In the genomic region with DNA sequence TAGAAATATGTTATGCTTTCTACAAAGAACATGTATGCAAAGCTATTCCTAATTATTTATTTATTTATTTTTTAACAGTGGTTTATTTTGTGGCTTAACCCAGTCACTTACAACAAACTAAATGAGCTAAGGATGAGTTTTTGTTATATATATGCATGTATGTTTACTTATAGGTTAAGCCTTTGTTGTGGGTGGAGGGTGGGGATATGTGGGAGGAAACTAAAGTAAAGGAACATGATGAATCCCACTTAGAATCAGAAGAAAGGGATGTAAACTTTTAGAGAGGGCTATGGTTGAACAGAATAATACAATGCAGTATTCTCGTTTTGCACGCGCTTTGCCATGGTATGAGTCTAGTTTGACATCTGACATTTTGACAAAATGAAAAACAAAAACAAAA, we compare ENCODE assay signal across 23 cellular contexts.
A peak's percentile ranks its signal among the peaks of the same experiment; 100 is the strongest.
DNase-seq lines count a peak whose midpoint lies in the region; ATAC-seq, FAIRE-seq and TF ChIP-seq lines count a peak whose summit lies in the region.
"Had no signal": no experiment of that assay in that cellular context is flagged by ENCODE, and none has a peak within 500 bp of the region (broad histone marks: within the 10 kb centered on the region; RNA-seq: fewer than 3 reads in every experiment).

No MANE protein-coding gene starts in this region.

- H3K36me3 ChIP-seq in HEK293 (ENCODE audit: control insufficient read depth in 2 of 2, insufficient read depth in 1 of 2, low read length in 2 of 2) (no peaks in the 10 kb centered on the region), PC-3 (ENCODE audit: low read depth, low read length) (no peaks in the 10 kb centered on the region), K562 (ENCODE audit: control insufficient read depth, insufficient read depth, low read length) (no peaks in the 10 kb centered on the region), ovary (no peaks in the 10 kb centered on the region)
- H3K36me3 ChIP-seq: BE2C, BLaER1 had no signal

- WGBS in K562 (ENCODE audit: insufficient coverage, low coverage, missing lambda C conversion rate) = 65% methylated on average over 3 of the region's 3 CpGs
- WGBS in ovary, 3 donors = 94 to 96% (median 96%) methylated on average over 3 of the region's 3 CpGs

- no peaks in the 10 kb centered on the region for H3K79me2 ChIP-seq in PC-3 (ENCODE audit: low read length)
- no peaks in the 10 kb centered on the region for H3K79me2 ChIP-seq in K562 (ENCODE audit: control insufficient read depth, insufficient read depth, low read length)

- no peak overlapping the region for H2AFZ ChIP-seq in PC-3 (ENCODE audit: low read length)
- peak overlapping the region; percentile 35; the same call in 1 of the 2 replicates for H2AFZ ChIP-seq in K562 (ENCODE audit: low read depth, low read length)

- intact Hi-C loops in PC-3 (cut with micrococcal nuclease) (no loop called here), K562 (cut with micrococcal nuclease) (no loop called here), ovary (cut with DNase I) (no loop called here)

- H3K9me2 ChIP-seq in PC-3 (replicated peaks; ENCODE audit: low read length) = no peaks in the 10 kb centered on the region

- TF ChIP-seq EP300 in K562 (IDR thresholded peaks at IDR 0.05; ENCODE audit: low read length) (no peak), ovary (IDR thresholded peaks at IDR 0.05) (no peak)

- ATAC-seq in PC-3 = peak; percentile 16; the same call in 1 of the 2 replicates
- no peak for ATAC-seq in K562
- no peak for ATAC-seq in GM21423 (IDR thresholded peaks at IDR 0.05; ENCODE audit: unreplicated experiment)
- ATAC-seq: GM12878 had no signal

- no peaks in the 10 kb centered on the region for H3F3A ChIP-seq in PC-3 (ENCODE audit: low read length, unreplicated experiment)

- in situ Hi-C loops in K562 (cut with MboI) = no loop called here

- H3K9me3 ChIP-seq in HEK293 (ENCODE audit: control insufficient read depth, insufficient read depth, low read depth, low read length) (no peaks in the 10 kb centered on the region), PC-3 (ENCODE audit: low read length) (no peaks in the 10 kb centered on the region), K562 (replicated peaks; ENCODE audit: control insufficient read depth, insufficient read depth, low read depth, low read length) (no peaks in the 10 kb centered on the region), ovary (no peaks in the 10 kb centered on the region)
- H3K9me3 ChIP-seq: BE2C, BLaER1 had no signal

- TF ChIP-seq POLR2A in K562 (conservative IDR thresholded peaks at IDR 0.05) (no peak), ovary (IDR thresholded peaks at IDR 0.05) (no peak)

- peak; percentile 59 for DNase-seq in PC-3
- no peak for DNase-seq in K562 (ENCODE audit: extremely low read depth in 1 of 4, low spot score in 3 of 4)
- no peak for DNase-seq in ovary
- DNase-seq in caudate nucleus (lab: John Stamatoyannopoulos, UW) = no peak
- no peak for DNase-seq in NOMO-1 (lab: John Stamatoyannopoulos, UW; ENCODE audit: unreplicated experiment in 2 of 2)
- DNase-seq: 8988T; ACHN; BE2C; C1 segment of cervical spinal cord; CD4-positive, alpha-beta memory T cell; CD4-positive, CD25-positive, alpha-beta regulatory T cell; CD8-positive, alpha-beta memory T cell; COR-L47; DMS79 treated with DMSO at 0.1 percent for 48 hours; EL; GDM1 had no signal

- H3K27ac ChIP-seq in HEK293 (ENCODE audit: extremely low read depth, low read depth, low read length) (no peak overlapping the region), PC-3 (ENCODE audit: low read length) (0 out of 2 replicates have a peak overlapping the region, but pooled peaks have one; percentile 0), K562 (ENCODE audit: extremely low read depth, low read depth, low read length) (no peak overlapping the region), ovary (no peak overlapping the region), caudate nucleus (ENCODE audit: low read depth, low read length) (no peak overlapping the region)
- H3K27ac ChIP-seq: BLaER1 had no signal

- POLR2A ChIA-PET in HEK293 (lab: Yijun Ruan, JAX) (no interaction called here), PC-3 (lab: Charles Lee; ENCODE audit: unreplicated experiment) (interaction anchor here (0.5 kb wide), 1 partner anchor 97 kb away, joined by 4 read pairs; no protein-coding TSS in a partner anchor), K562 (lab: Yijun Ruan, JAX) (no interaction called here)

- TF ChIP-seq CTCF in HEK293 (tag by site-specific recombination; IDR thresholded peaks at IDR 0.05) (no peak), PC-3 (conservative IDR thresholded peaks at IDR 0.05; ENCODE audit: low read depth, low read length) (no peak), K562 (IDR thresholded peaks at IDR 0.05 in 2 of 3, conservative IDR thresholded peaks at IDR 0.05 in 1 of 3; ENCODE audit: insufficient read depth in 2 of 3, low read depth in 1 of 3, low read length in 3 of 3) (no peak), ovary (IDR thresholded peaks at IDR 0.05) (no peak)

- no peak for TF ChIP-seq RAD21 in K562 (CRISPR knock-in tag; conservative IDR thresholded peaks at IDR 0.05 in 1 of 2, IDR thresholded peaks at IDR 0.05 in 1 of 2)

- no peak overlapping the region for H3K4me2 ChIP-seq in PC-3 (ENCODE audit: low read length)
- H3K4me2 ChIP-seq in K562 (ENCODE audit: insufficient read depth, low read length) = no peak overlapping the region
- H3K4me2 ChIP-seq: BLaER1 had no signal

- no peaks in the 10 kb centered on the region for H3K9me1 ChIP-seq in K562 (ENCODE audit: control insufficient read depth, insufficient read depth, low read length)

- no peaks in the 10 kb centered on the region for H4K20me1 ChIP-seq in PC-3 (ENCODE audit: low read length)
- no peaks in the 10 kb centered on the region for H4K20me1 ChIP-seq in K562 (replicated peaks; ENCODE audit: control insufficient read depth, insufficient read depth, low read length)
- H4K20me1 ChIP-seq: BLaER1 had no signal

- H3K27me3 ChIP-seq in PC-3 (ENCODE audit: low read length) = no peaks in the 10 kb centered on the region
- H3K27me3 ChIP-seq in K562 (ENCODE audit: control insufficient read depth in 2 of 2, insufficient read depth in 2 of 2, low read length in 2 of 2) = no peaks in the 10 kb centered on the region
- no peaks in the 10 kb centered on the region for H3K27me3 ChIP-seq in ovary
- H3K27me3 ChIP-seq: BE2C, BLaER1 had no signal

- FAIRE-seq in K562 (lab: Jason Lieb, UNC) = no peak
- FAIRE-seq: A204.1, GM12878, GM12892, GM18507 had no signal

- no peak overlapping the region for H3K4me3 ChIP-seq in HEK293 (ENCODE audit: low read depth, low read length)
- H3K4me3 ChIP-seq in PC-3 (ENCODE audit: low read length) = no peak overlapping the region
- no peak overlapping the region for H3K4me3 ChIP-seq in K562
- no peak overlapping the region for H3K4me3 ChIP-seq in ovary
- H3K4me3 ChIP-seq: BLaER1, GM12878 had no signal

- CTCF ChIA-PET in HEK293 (lab: Yijun Ruan, JAX) (no interaction called here), PC-3 (lab: Charles Lee) (interaction anchor here (0.6 kb wide), 1 partner anchor 173 kb away, joined by 4 read pairs; no protein-coding TSS in a partner anchor), K562 (lab: Yijun Ruan, JAX; ENCODE audit: low intra/inter-chr PET ratio) (no interaction called here)

- H3K4me1 ChIP-seq in HEK293 (ENCODE audit: control insufficient read depth, insufficient read depth, low read length) = no peaks in the 10 kb centered on the region; the same call in 1 of the 2 replicates
- H3K4me1 ChIP-seq in PC-3 (ENCODE audit: insufficient read depth, low read length) = peaks cover 26% of the 10 kb centered on the region
- H3K4me1 ChIP-seq in K562 (replicated peaks in 1 of 2; ENCODE audit: control insufficient read depth in 2 of 2, insufficient read depth in 2 of 2, low read length in 2 of 2) = peaks cover 0 to 3% of the 10 kb centered on the region in 2 experiments; a peak in 2 of 5 replicates
- no peaks in the 10 kb centered on the region for H3K4me1 ChIP-seq in ovary (ENCODE audit: insufficient read depth)
- H3K4me1 ChIP-seq: BE2C had no signal

- H3K9ac ChIP-seq in PC-3 (ENCODE audit: low read length) (no peak overlapping the region), K562 (ENCODE audit: insufficient read depth in 1 of 2, low read depth in 2 of 2, low read length in 2 of 2) (no peak overlapping the region)
- H3K9ac ChIP-seq: BLaER1 had no signal

- BruUV-seq in PC-3 (replicated peaks; lab: Mats Ljungman, UMichigan) (no TSS peak), K562 (replicated peaks; lab: Mats Ljungman, UMichigan) (no TSS peak)

TF ChIP-seq in HEK293, 187 proteins besides CTCF, POLR2A, EP300 and RAD21 (continues in another document):
- TF ChIP-seq ZNF837 (tag by site-specific recombination; IDR thresholded peaks at IDR 0.05) = no peak

TF ChIP-seq in K562, 482 proteins besides CTCF, POLR2A, EP300 and RAD21 (continues in another document):
- TF ChIP-seq ZNF57 (CRISPR knock-in tag; IDR thresholded peaks at IDR 0.05) (no peak), FOXK1 (CRISPR knock-in tag; IDR thresholded peaks at IDR 0.05; ENCODE audit: borderline replicate concordance) (no peak), HDAC3 (IDR thresholded peaks at IDR 0.05; ENCODE audit: borderline replicate concordance, partially characterized antibody) (no peak), ZNF79 (CRISPR knock-in tag; IDR thresholded peaks at IDR 0.05; ENCODE audit: low read depth) (no peak), TAL1 (IDR thresholded peaks at IDR 0.05) (no peak)
- TF ChIP-seq, protein P1, sequence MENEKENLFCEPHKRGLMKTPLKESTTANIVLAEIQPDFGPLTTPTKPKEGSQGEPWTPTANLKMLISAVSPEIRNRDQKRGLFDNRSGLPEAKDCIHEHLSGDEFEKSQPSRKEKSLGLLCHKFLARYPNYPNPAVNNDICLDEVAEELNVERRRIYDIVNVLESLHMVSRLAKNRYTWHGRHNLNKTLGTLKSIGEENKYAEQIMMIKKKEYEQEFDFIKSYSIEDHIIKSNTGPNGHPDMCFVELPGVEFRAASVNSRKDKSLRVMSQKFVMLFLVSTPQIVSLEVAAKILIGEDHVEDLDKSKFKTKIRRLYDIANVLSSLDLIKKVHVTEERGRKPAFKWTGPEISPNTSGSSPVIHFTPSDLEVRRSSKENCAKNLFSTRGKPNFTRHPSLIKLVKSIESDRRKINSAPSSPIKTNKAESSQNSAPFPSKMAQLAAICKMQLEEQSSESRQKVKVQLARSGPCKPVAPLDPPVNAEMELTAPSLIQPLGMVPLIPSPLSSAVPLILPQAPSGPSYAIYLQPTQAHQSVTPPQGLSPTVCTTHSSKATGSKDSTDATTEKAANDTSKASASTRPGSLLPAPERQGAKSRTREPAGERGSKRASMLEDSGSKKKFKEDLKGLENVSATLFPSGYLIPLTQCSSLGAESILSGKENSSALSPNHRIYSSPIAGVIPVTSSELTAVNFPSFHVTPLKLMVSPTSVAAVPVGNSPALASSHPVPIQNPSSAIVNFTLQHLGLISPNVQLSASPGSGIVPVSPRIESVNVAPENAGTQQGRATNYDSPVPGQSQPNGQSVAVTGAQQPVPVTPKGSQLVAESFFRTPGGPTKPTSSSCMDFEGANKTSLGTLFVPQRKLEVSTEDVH (IDR thresholded peaks at IDR 0.05; ENCODE audit: low read depth, partially characterized antibody) = no peak
